ENCODE assay signal across 8 cellular contexts in genomic region chr21:46459024-46459355, GRCh38. TPM values are rescaled to one million over a fixed set of nuclear protein-coding genes. Genes with fewer than 3 reads are reported as not detected.
DNase-seq lines count a peak whose midpoint lies in the region; ATAC-seq, FAIRE-seq and TF ChIP-seq lines count a peak whose summit lies in the region.

No MANE protein-coding gene starts in this region.

- no peak for TF ChIP-seq CTCF in chondrocyte (IDR thresholded peaks at IDR 0.05)

- H3K4me1 Mint-ChIP-seq in IgD-negative memory B cell (peaks cover 21 to 27% (median 24%) of the 10 kb centered on the region in 3 donors), chondrocyte (ENCODE audit: low read depth) (peaks cover 54% of the 10 kb centered on the region)

- H3K27ac ChIP-seq in ACC112 (ENCODE audit: low read depth, low read length) (no peak overlapping the region), muscle layer of duodenum (ENCODE audit: low read length) (no peak overlapping the region)

- peaks cover 37% of the 10 kb centered on the region for H3K4me1 ChIP-seq in ACC112 (ENCODE audit: control insufficient read depth, insufficient read depth, low read length, unreplicated experiment)
- peaks cover 9 to 44% of the 10 kb centered on the region in 2 donors for H3K4me1 ChIP-seq in muscle layer of duodenum (ENCODE audit: control insufficient read depth in 1 of 2, insufficient read depth in 2 of 2, low read length in 2 of 2)

- FAIRE-seq in GM19239 (lab: Jason Lieb, UNC): no peak

- no peaks in the 10 kb centered on the region for H3K36me3 Mint-ChIP-seq in IgD-negative memory B cell
- no peaks in the 10 kb centered on the region for H3K36me3 Mint-ChIP-seq in chondrocyte (ENCODE audit: low read depth)

- peak overlapping the region; percentile 71 for H2AFZ ChIP-seq in ACC112 (ENCODE audit: low read length, unreplicated experiment)

- no peaks in the 10 kb centered on the region for H3K27me3 ChIP-seq in ACC112 (ENCODE audit: insufficient read depth, low read length)
- H3K27me3 ChIP-seq in muscle layer of duodenum (ENCODE audit: low read depth, low read length): no peaks in the 10 kb centered on the region

- H3K9me3 ChIP-seq in muscle layer of duodenum (ENCODE audit: control insufficient read depth in 1 of 2, low read length in 2 of 2): no peaks in the 10 kb centered on the region

- H3K36me3 ChIP-seq in ACC112 (ENCODE audit: insufficient read depth, low read length): peaks cover 3% of the 10 kb centered on the region; the same call in 1 of the 2 replicates
- H3K36me3 ChIP-seq in muscle layer of duodenum (ENCODE audit: control insufficient read depth in 1 of 2, insufficient read depth in 2 of 2, low read length in 2 of 2): peaks cover 0 to 6% of the 10 kb centered on the region in 2 donors

- ATAC-seq in GM21528 (IDR thresholded peaks at IDR 0.05; ENCODE audit: low FRiP score, unreplicated experiment) (no peak), HG02870 (IDR thresholded peaks at IDR 0.05; ENCODE audit: unreplicated experiment) (no peak)

- H3K79me2 ChIP-seq in ACC112 (ENCODE audit: control insufficient read depth, insufficient read depth, low read length, unreplicated experiment): peaks cover 73% of the 10 kb centered on the region

- H3K4me3 Mint-ChIP-seq in IgD-negative memory B cell (peak overlapping the region; percentile 83 to 95 (median 88)), chondrocyte (ENCODE audit: unreplicated experiment) (peak overlapping the region; percentile 86)

- H3K27ac Mint-ChIP-seq in IgD-negative memory B cell (no peak overlapping the region), chondrocyte (ENCODE audit: unreplicated experiment) (peak overlapping the region; percentile 41)

- H3K9me3 Mint-ChIP-seq in IgD-negative memory B cell (no peaks in the 10 kb centered on the region), chondrocyte (ENCODE audit: low read depth) (no peaks in the 10 kb centered on the region)

- DNase-seq in chondrocyte (ENCODE audit: low spot score) (no peak), GM19239 (ENCODE audit: insufficient read length, low spot score) (no peak), GM19240 (ENCODE audit: insufficient read length, low spot score) (no peak)

- no peaks in the 10 kb centered on the region for H3K27me3 Mint-ChIP-seq in IgD-negative memory B cell
- no peaks in the 10 kb centered on the region for H3K27me3 Mint-ChIP-seq in chondrocyte (ENCODE audit: low read depth)

- H3K4me3 ChIP-seq in ACC112 (ENCODE audit: low read depth, low read length) (peak overlapping the region; percentile 85), muscle layer of duodenum (ENCODE audit: low read depth in 1 of 2, low read length in 2 of 2) (peak overlapping the region; percentile 42 to 81)

RNA-seq across cellular contexts. Expression of gene DIP2A, which starts 0.3 kb away (rescaled TPM):
- polyA plus RNA-seq in IgD-negative memory B cell: 7.6 TPM
- 27.9 to 37.0 TPM (median 30.3 TPM) in 3 replicates for total RNA-seq in chondrocyte
